14 cellular contexts compared by ENCODE assay signal in the genomic region with DNA sequence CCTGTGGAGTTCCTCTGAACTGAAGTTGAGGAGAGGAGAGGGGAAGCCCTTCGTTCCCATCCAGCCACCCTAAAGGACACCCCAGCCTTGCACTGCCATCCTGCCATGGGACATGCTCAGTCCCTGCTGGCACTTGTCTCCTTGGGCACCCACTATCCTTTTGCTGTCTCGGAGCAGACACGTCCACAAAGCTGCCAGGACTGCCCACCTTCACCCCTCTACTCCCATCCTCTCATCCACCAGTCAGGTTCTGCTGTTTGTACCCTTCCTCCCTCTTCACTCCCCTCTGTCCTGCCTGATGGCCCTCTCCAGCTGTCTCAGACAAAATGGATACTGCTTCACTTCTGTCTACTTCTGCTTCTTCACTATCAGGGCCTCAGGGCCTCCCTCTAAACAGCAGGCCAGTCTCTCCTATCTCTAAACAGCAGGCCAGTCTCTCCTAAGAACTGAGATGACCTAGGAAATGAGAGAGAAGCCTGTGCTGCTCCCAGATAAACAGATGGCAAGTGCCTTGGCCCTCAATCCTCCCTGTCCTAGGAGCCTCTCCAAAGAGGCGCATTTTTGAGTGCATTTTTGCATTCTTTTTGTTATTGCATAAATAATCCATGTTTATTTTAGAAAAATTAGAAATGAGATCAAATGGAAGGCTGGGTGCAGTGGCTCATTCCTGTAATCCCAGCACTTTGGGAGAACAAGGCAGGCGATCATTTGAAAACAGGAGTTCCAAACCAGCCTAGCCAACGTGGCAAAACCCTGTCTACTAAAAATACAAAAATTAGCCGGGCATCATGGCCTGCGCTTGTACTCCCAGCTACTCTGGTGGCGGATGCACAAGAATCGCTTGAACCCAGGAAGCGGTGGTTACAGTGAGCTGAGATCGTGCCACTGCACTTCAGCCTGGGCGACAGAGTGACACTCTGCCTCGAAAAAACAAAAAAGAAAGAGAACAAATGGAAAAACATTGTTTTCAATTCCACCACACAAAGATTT. TPM values are rescaled to one million over a fixed set of nuclear protein-coding genes. Genes with fewer than 3 reads are reported as not detected.
A peak's percentile ranks its signal among the peaks of the same experiment; 100 is the strongest.
DNase-seq lines count a peak whose midpoint lies in the region; ATAC-seq and TF ChIP-seq lines count a peak whose summit lies in the region.
"Had no signal": no experiment of that assay in that cellular context is flagged by ENCODE, and none has a peak within 500 bp of the region (broad histone marks: within the 10 kb centered on the region; RNA-seq: fewer than 3 reads in every experiment).

No MANE protein-coding gene starts in this region.

- WGBS in mesenchymal stem cell, result 92% methylated on average over 13 of the region's 14 CpGs

- no peaks in the 10 kb centered on the region for H3K27me3 ChIP-seq in CD8-positive, alpha-beta memory T cell (ENCODE audit: insufficient read depth, low read length, poor library complexity, severe bottlenecking)
- no peaks in the 10 kb centered on the region for H3K27me3 ChIP-seq in HUES6 (ENCODE audit: control insufficient read depth, insufficient read depth, low read length)
- no peaks in the 10 kb centered on the region for H3K27me3 ChIP-seq in mesenchymal stem cell (ENCODE audit: control insufficient read depth in 1 of 2, insufficient read depth in 1 of 2, low read length in 2 of 2)
- H3K27me3 ChIP-seq: colonic mucosa, gastrocnemius medialis had no signal

- H3K4me2 ChIP-seq in mesenchymal stem cell (ENCODE audit: low read length, poor library complexity, severe bottlenecking), result no peak overlapping the region
- H3K4me2 ChIP-seq: KMS-11 had no signal

- H3K4me3 Mint-ChIP-seq in CD8-positive, alpha-beta memory T cell, result peak overlapping the region in 3 of 7 donors; percentile 17 to 44 (median 33)
- H3K4me3 Mint-ChIP-seq in activated CD4-positive, alpha-beta memory T cell treated with anti-CD3 and anti-CD28 coated beads for 36 hours, result no peak overlapping the region

- intact Hi-C loops in activated CD4-positive, alpha-beta memory T cell treated with anti-CD3 and anti-CD28 coated beads for 36 hours (cut with micrococcal nuclease), result loop anchor here (10.0 kb wide), 1 partner anchor 136 kb away; the partner anchor contains the start of gene H3-3A

- H3K23ac ChIP-seq in mesenchymal stem cell (ENCODE audit: low read length in 2 of 2), result peak overlapping the region in 1 of 2 experiments; percentile 35

- no peak overlapping the region for H3K14ac ChIP-seq in mesenchymal stem cell (ENCODE audit: low read length in 2 of 2)

- H3K4ac ChIP-seq in mesenchymal stem cell (ENCODE audit: low read depth in 1 of 2, low read length in 2 of 2), result no peak overlapping the region

- CTCF ChIA-PET in CD8-positive, alpha-beta memory T cell (lab: Charles Lee), result interaction anchor here (0.7 to 1.0 kb wide), 4 partner anchors 12 to 454 kb away, joined by 3 read pairs; partner anchors contain the start of gene TMEM63A
- CTCF ChIA-PET in activated CD4-positive, alpha-beta memory T cell treated with anti-CD3 and anti-CD28 coated beads for 36 hours (lab: Charles Lee), result interaction anchor here (0.8 kb wide), 1 partner anchor 47 kb away, joined by 3 read pairs; no protein-coding TSS in a partner anchor

- DNase-seq in CD8-positive, alpha-beta memory T cell, result peak in 1 of 5 donors; percentile 54
- DNase-seq in activated CD4-positive, alpha-beta memory T cell treated with anti-CD3 and anti-CD28 coated beads for 36 hours, result no peak
- no peak for DNase-seq in mesenchymal stem cell
- no peak for DNase-seq in omental fat pad (ENCODE audit: low spot score)
- DNase-seq in DMS79 (lab: John Stamatoyannopoulos, UW), result no peak
- DNase-seq: colonic mucosa, gastrocnemius medialis, left ventricle myocardium superior, psoas muscle had no signal

- H3K79me1 ChIP-seq in mesenchymal stem cell (replicated peaks; ENCODE audit: low read length, poor library complexity, severe bottlenecking), result peaks cover 5% of the 10 kb centered on the region

- H3K9ac ChIP-seq in HUES6 (ENCODE audit: low read length) (peak overlapping the region; percentile 13), mesenchymal stem cell (ENCODE audit: low read length) (no peak overlapping the region)
- H3K9ac ChIP-seq: KMS-11 had no signal

- no peak for TF ChIP-seq CTCF in omental fat pad (IDR thresholded peaks at IDR 0.05)

- H2BK15ac ChIP-seq in mesenchymal stem cell (ENCODE audit: low read depth, poor library complexity, severe bottlenecking), result no peak overlapping the region

- no peak for ATAC-seq in HG03354 (IDR thresholded peaks at IDR 0.05; ENCODE audit: poor library complexity, severe bottlenecking, unreplicated experiment)
- no peak for ATAC-seq in omental fat pad (ENCODE audit: low FRiP score)
- ATAC-seq: gastrocnemius medialis, left ventricle myocardium superior, psoas muscle had no signal

- no peaks in the 10 kb centered on the region for H3K36me3 ChIP-seq in CD8-positive, alpha-beta memory T cell (ENCODE audit: insufficient read depth, low read length)
- H3K36me3 ChIP-seq in HUES6 (ENCODE audit: control insufficient read depth, insufficient read depth, low read length) (no peaks in the 10 kb centered on the region), mesenchymal stem cell (ENCODE audit: control insufficient read depth in 1 of 2, insufficient read depth in 2 of 2, low read depth in 1 of 2, low read length in 2 of 2) (no peaks in the 10 kb centered on the region)
- H3K36me3 ChIP-seq: colonic mucosa, gastrocnemius medialis, thoracic aorta had no signal

- H3K9me3 Mint-ChIP-seq in CD8-positive, alpha-beta memory T cell, result no peaks in the 10 kb centered on the region
- H3K9me3 Mint-ChIP-seq in activated CD4-positive, alpha-beta memory T cell treated with anti-CD3 and anti-CD28 coated beads for 36 hours, result no peaks in the 10 kb centered on the region

- no peak overlapping the region for H2BK120ac ChIP-seq in mesenchymal stem cell (ENCODE audit: low read depth, low read length)

- no peak overlapping the region for H3K4me3 ChIP-seq in CD8-positive, alpha-beta memory T cell (ENCODE audit: low read length)
- no peak overlapping the region for H3K4me3 ChIP-seq in HUES6 (ENCODE audit: low read depth, low read length)
- no peak overlapping the region for H3K4me3 ChIP-seq in mesenchymal stem cell (ENCODE audit: insufficient read depth in 1 of 2, low read depth in 1 of 2, low read length in 2 of 2)
- H3K4me3 ChIP-seq: colonic mucosa, gastrocnemius medialis, psoas muscle, thoracic aorta had no signal

- no peaks in the 10 kb centered on the region for H3K27me3 Mint-ChIP-seq in CD8-positive, alpha-beta memory T cell
- H3K27me3 Mint-ChIP-seq in activated CD4-positive, alpha-beta memory T cell treated with anti-CD3 and anti-CD28 coated beads for 36 hours, result no peaks in the 10 kb centered on the region

- H3K18ac ChIP-seq in mesenchymal stem cell (ENCODE audit: low read depth in 1 of 2, low read length in 2 of 2), result no peak overlapping the region

- H3K27ac Mint-ChIP-seq in CD8-positive, alpha-beta memory T cell, result peak overlapping the region; percentile 56 to 89 (median 78)
- H3K27ac Mint-ChIP-seq in activated CD4-positive, alpha-beta memory T cell treated with anti-CD3 and anti-CD28 coated beads for 36 hours, result peak overlapping the region; percentile 76

- no peak overlapping the region for H2BK5ac ChIP-seq in mesenchymal stem cell (ENCODE audit: low read depth, low read length, poor library complexity, severe bottlenecking)

- POLR2A ChIA-PET in CD8-positive, alpha-beta memory T cell (lab: Charles Lee), result interaction anchor here (1.2 kb wide), 1 partner anchor 150 kb away, joined by 3 read pairs; the partner anchor contains the start of gene SRP9
- POLR2A ChIA-PET in activated CD4-positive, alpha-beta memory T cell treated with anti-CD3 and anti-CD28 coated beads for 36 hours (lab: Charles Lee), result interaction anchor here (0.7 kb wide), 1 partner anchor 18 kb away, joined by 3 read pairs; no protein-coding TSS in a partner anchor

- H2BK12ac ChIP-seq in mesenchymal stem cell (ENCODE audit: low read length in 2 of 2), result peak overlapping the region in 1 of 2 experiments; percentile 21

- H4K8ac ChIP-seq in mesenchymal stem cell (ENCODE audit: low read length), result peak overlapping the region; percentile 87

- H3K27ac ChIP-seq in CD8-positive, alpha-beta memory T cell (ENCODE audit: low read depth, low read length), result peak overlapping the region; percentile 82
- H3K27ac ChIP-seq in HUES6 (ENCODE audit: low read depth, low read length) (no peak overlapping the region; the same call in 1 of the 2 replicates), mesenchymal stem cell (ENCODE audit: low read length, poor library complexity, severe bottlenecking) (no peak overlapping the region)
- H3K27ac ChIP-seq: colonic mucosa, gastrocnemius medialis, KMS-11, psoas muscle, thoracic aorta had no signal

- peaks cover 18 to 25% (median 20%) of the 10 kb centered on the region in 3 donors for H3K4me1 Mint-ChIP-seq in CD8-positive, alpha-beta memory T cell
- peaks cover 7% of the 10 kb centered on the region for H3K4me1 Mint-ChIP-seq in activated CD4-positive, alpha-beta memory T cell treated with anti-CD3 and anti-CD28 coated beads for 36 hours (ENCODE audit: low read depth)

- H3K36me3 Mint-ChIP-seq in CD8-positive, alpha-beta memory T cell, result peaks cover 0 to 6% (median 0%) of the 10 kb centered on the region in 3 donors
- H3K36me3 Mint-ChIP-seq in activated CD4-positive, alpha-beta memory T cell treated with anti-CD3 and anti-CD28 coated beads for 36 hours, result peaks cover 1% of the 10 kb centered on the region

- peaks cover 26% of the 10 kb centered on the region for H3K4me1 ChIP-seq in CD8-positive, alpha-beta memory T cell (ENCODE audit: insufficient read depth, low read length)
- peaks cover 7% of the 10 kb centered on the region; the same call in 1 of the 2 replicates for H3K4me1 ChIP-seq in HUES6 (ENCODE audit: control insufficient read depth, insufficient read depth, low read length)
- H3K4me1 ChIP-seq in mesenchymal stem cell (ENCODE audit: control insufficient read depth, insufficient read depth, low read depth, low read length), result peaks cover 5% of the 10 kb centered on the region
- H3K4me1 ChIP-seq: colonic mucosa had no signal

- H2AK5ac ChIP-seq in mesenchymal stem cell (ENCODE audit: low read length, severe bottlenecking), result no peak overlapping the region

- H2AFZ ChIP-seq in mesenchymal stem cell (ENCODE audit: low read depth, low read length), result no peak overlapping the region

- peak overlapping the region; percentile 83 for H4K91ac ChIP-seq in mesenchymal stem cell (ENCODE audit: low read length)

- no peaks in the 10 kb centered on the region for H3K9me3 ChIP-seq in CD8-positive, alpha-beta memory T cell (ENCODE audit: low read length)
- H3K9me3 ChIP-seq in HUES6 (ENCODE audit: control insufficient read depth, insufficient read depth, low read depth, low read length) (no peaks in the 10 kb centered on the region), mesenchymal stem cell (ENCODE audit: control insufficient read depth, low read length) (no peaks in the 10 kb centered on the region)
- H3K9me3 ChIP-seq: colonic mucosa, gastrocnemius medialis, psoas muscle, thoracic aorta had no signal

RNA-seq across cellular contexts. Expression of gene PYCR2, which starts 4.4 kb away (rescaled TPM):
- total RNA-seq in CD8-positive, alpha-beta memory T cell, result 100 to 1,000 TPM; 130 to 131 TPM
- polyA plus RNA-seq in CD8-positive, alpha-beta memory T cell, result 92.5 TPM
- total RNA-seq in activated CD4-positive, alpha-beta memory T cell treated with anti-CD3 and anti-CD28 coated beads for 36 hours, result 100 to 1,000 TPM; 127 TPM
- 31.6 TPM for polyA plus RNA-seq in mesenchymal stem cell (2013, experiment 1 of 2)
- polyA plus RNA-seq in mesenchymal stem cell (2013, experiment 2 of 2), result 32.5 TPM
- total RNA-seq in omental fat pad, result 10 to 100 TPM; 33.5 to 52.6 (median 45.6) TPM

RNA-seq across cellular contexts. Expression of gene LEFTY2, which starts 12.5 kb away (rescaled TPM):
- total RNA-seq in CD8-positive, alpha-beta memory T cell, result not detected
- not detected for polyA plus RNA-seq in CD8-positive, alpha-beta memory T cell
- total RNA-seq in activated CD4-positive, alpha-beta memory T cell treated with anti-CD3 and anti-CD28 coated beads for 36 hours, result not detected
- not detected for polyA plus RNA-seq in mesenchymal stem cell (2013, experiment 1 of 2)
- 0.01 TPM for polyA plus RNA-seq in mesenchymal stem cell (2013, experiment 2 of 2)
- total RNA-seq in omental fat pad, result 1 to 10 TPM in 1 of 4 donors, under 1 TPM in 2, not detected in 1; 0.36 to 4.5 (median 0.63) TPM
- total RNA-seq: Daoy had no signal

RNA-seq across cellular contexts. Expression of gene LEFTY1, which starts 39.5 kb away (rescaled TPM):
- total RNA-seq in CD8-positive, alpha-beta memory T cell, result not detected
- 0.21 TPM for polyA plus RNA-seq in CD8-positive, alpha-beta memory T cell
- under 1 TPM in 1 of 2 experiments, not detected in 1; 0.19 TPM for total RNA-seq in activated CD4-positive, alpha-beta memory T cell treated with anti-CD3 and anti-CD28 coated beads for 36 hours
- polyA plus RNA-seq in mesenchymal stem cell (2013, experiment 1 of 2), result 0.07 TPM
- polyA plus RNA-seq in mesenchymal stem cell (2013, experiment 2 of 2), result 0.15 TPM
- under 1 TPM in 1 of 4 donors, not detected in 3; 0.44 TPM for total RNA-seq in omental fat pad
- total RNA-seq: Daoy, left ventricle myocardium superior, thoracic aorta had no signal

RNA-seq across cellular contexts. Expression of gene TMEM63A, which starts 46.3 kb away (rescaled TPM):
- 10 to 100 TPM; 51.4 to 55.5 TPM for total RNA-seq in CD8-positive, alpha-beta memory T cell
- polyA plus RNA-seq in CD8-positive, alpha-beta memory T cell, result 50.6 TPM
- total RNA-seq in activated CD4-positive, alpha-beta memory T cell treated with anti-CD3 and anti-CD28 coated beads for 36 hours, result 10 to 100 TPM; 52.2 to 59.1 TPM
- polyA plus RNA-seq in mesenchymal stem cell (2013, experiment 1 of 2), result 27.0 TPM
- polyA plus RNA-seq in mesenchymal stem cell (2013, experiment 2 of 2), result 24.8 TPM
- total RNA-seq in omental fat pad, result 10 to 100 TPM; 27.6 to 93.3 (median 41.5) TPM
